Comparison of ENCODE assay signal across 9 cellular contexts in the genomic region with DNA sequence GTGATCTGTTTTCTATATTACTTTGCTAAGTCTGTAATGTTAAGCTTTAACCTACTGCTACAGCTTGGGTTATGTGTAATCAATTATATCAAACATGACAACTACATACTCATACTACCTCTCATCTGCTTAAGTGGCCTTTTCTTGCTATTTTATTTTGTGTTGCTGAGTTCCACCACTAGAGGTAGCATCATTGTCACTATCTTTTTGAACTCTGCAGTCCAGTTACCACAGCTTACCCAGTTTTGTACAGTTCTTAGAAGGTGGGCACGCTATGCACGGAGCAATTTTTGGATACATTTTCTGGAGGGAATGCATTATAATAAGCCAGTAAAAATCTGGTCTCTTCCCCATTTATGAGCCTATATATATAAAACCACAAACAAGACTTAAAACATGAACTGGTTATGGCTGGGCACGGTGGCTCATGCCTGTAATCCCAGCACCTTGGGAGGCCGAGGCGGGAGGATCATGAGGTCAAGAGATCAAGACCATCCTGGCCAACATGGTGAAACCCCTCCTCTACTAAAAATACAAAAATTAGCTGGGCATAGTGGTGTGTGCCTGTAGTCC. TPM values are rescaled to one million over a fixed set of nuclear protein-coding genes. Genes with fewer than 3 reads are reported as not detected.
DNase-seq lines count a peak whose midpoint lies in the region; ATAC-seq and TF ChIP-seq lines count a peak whose summit lies in the region.
"Had no signal": no experiment of that assay in that cellular context is flagged by ENCODE, and none has a peak within 500 bp of the region (broad histone marks: within the 10 kb centered on the region; RNA-seq: fewer than 3 reads in every experiment).

No MANE protein-coding gene starts in this region.

- H3K9me3 Mint-ChIP-seq in activated CD8-positive, alpha-beta T cell treated with anti-CD3 and anti-CD28 coated beads for 36 hours = peaks cover 2% of the 10 kb centered on the region
- H3K9me3 Mint-ChIP-seq in activated CD8-positive, alpha-beta T cell treated with anti-CD3 and anti-CD28 coated beads, Interleukin-2, amount 10 ng/mL, durations not matched to agents 7 days and 5 days (ENCODE audit: insufficient read depth) = no peaks in the 10 kb centered on the region
- no peaks in the 10 kb centered on the region for H3K9me3 Mint-ChIP-seq in stimulated activated effector memory CD8-positive, alpha-beta T cell treated with anti-CD3 and anti-CD28 coated beads, Interleukin-12 subunit alpha, Interleukin-12 subunit beta, amount 100 ng/mL, for 72 hours
- H3K9me3 Mint-ChIP-seq: activated T-cell treated with anti-CD3 and anti-CD28 coated beads, Interleukin-2, amount 50 U/mL, for 72 hours had no signal

- no peaks in the 10 kb centered on the region for H3K27me3 Mint-ChIP-seq in activated CD8-positive, alpha-beta T cell treated with anti-CD3 and anti-CD28 coated beads for 36 hours
- H3K27me3 Mint-ChIP-seq in activated CD8-positive, alpha-beta T cell treated with anti-CD3 and anti-CD28 coated beads, Interleukin-2, amount 10 ng/mL, durations not matched to agents 7 days and 5 days (ENCODE audit: low read depth) = no peaks in the 10 kb centered on the region
- no peaks in the 10 kb centered on the region for H3K27me3 Mint-ChIP-seq in T-helper 17 cell

- intact Hi-C loops in activated CD8-positive, alpha-beta T cell treated with anti-CD3 and anti-CD28 coated beads for 36 hours (cut with micrococcal nuclease) = no loop called here
- intact Hi-C loops in heart right ventricle (cut with DNase I) = loop anchor here in 9 of 10 donors (2.0 to 5.0 kb wide), 5 partner anchors 48 to 158 kb away; a partner anchor contains a TSS

- peak; percentile 53 for ATAC-seq in activated CD8-positive, alpha-beta T cell treated with anti-CD3 and anti-CD28 coated beads for 36 hours
- no peak for ATAC-seq in activated CD8-positive, alpha-beta T cell treated with anti-CD3 and anti-CD28 coated beads, Interleukin-2, amount 10 ng/mL, durations not matched to agents 7 days and 5 days
- ATAC-seq in T-helper 17 cell = peak; percentile 42
- ATAC-seq in heart right ventricle = peak in 4 of 8 donors; percentile 24 to 58 (median 48)
- ATAC-seq in stimulated activated effector memory CD8-positive, alpha-beta T cell treated with anti-CD3 and anti-CD28 coated beads, Interleukin-12 subunit alpha, Interleukin-12 subunit beta, amount 100 ng/mL, for 72 hours = peak; percentile 64
- ATAC-seq in GM19463 (IDR thresholded peaks at IDR 0.05; ENCODE audit: unreplicated experiment) = no peak

- DNase-seq in activated CD8-positive, alpha-beta T cell treated with anti-CD3 and anti-CD28 coated beads for 36 hours = no peak
- no peak for DNase-seq in activated CD8-positive, alpha-beta T cell treated with anti-CD3 and anti-CD28 coated beads, Interleukin-2, amount 10 ng/mL, durations not matched to agents 7 days and 5 days
- DNase-seq in HPDE6-E6E7 (ENCODE audit: extremely low spot score) = peak; percentile 13
- no peak for DNase-seq in T-helper 17 cell
- no peak for DNase-seq in heart right ventricle
- DNase-seq in stimulated activated effector memory CD8-positive, alpha-beta T cell treated with anti-CD3 and anti-CD28 coated beads, Interleukin-12 subunit alpha, Interleukin-12 subunit beta, amount 100 ng/mL, for 72 hours (ENCODE audit: low spot score in 2 of 2) = no peak
- DNase-seq in DMS153 (lab: John Stamatoyannopoulos, UW) = no peak
- DNase-seq: activated T-cell treated with anti-CD3 and anti-CD28 coated beads, Interleukin-2, amount 50 U/mL, for 72 hours had no signal

- 77 to 84% methylated on average over 5 of the region's 5 CpGs for WGBS in heart right ventricle, 2 donors

- H3K4me3 ChIP-seq in heart right ventricle = no peak overlapping the region

- POLR2A ChIA-PET in activated CD8-positive, alpha-beta T cell treated with anti-CD3 and anti-CD28 coated beads for 36 hours (lab: Charles Lee) = interaction anchor here (1.1 kb wide), 1 partner anchor 31 kb away, joined by 3 read pairs; no protein-coding TSS in a partner anchor
- POLR2A ChIA-PET in activated CD8-positive, alpha-beta T cell treated with anti-CD3 and anti-CD28 coated beads, Interleukin-2, amount 10 ng/mL, durations not matched to agents 7 days and 5 days (lab: Charles Lee) = interaction anchor here (0.8 kb wide), 1 partner anchor 46 kb away, joined by 4 read pairs; no protein-coding TSS in a partner anchor

- H3K27me3 ChIP-seq in heart right ventricle = no peaks in the 10 kb centered on the region

- no peak overlapping the region for H3K27ac Mint-ChIP-seq in activated CD8-positive, alpha-beta T cell treated with anti-CD3 and anti-CD28 coated beads for 36 hours
- H3K27ac Mint-ChIP-seq in activated CD8-positive, alpha-beta T cell treated with anti-CD3 and anti-CD28 coated beads, Interleukin-2, amount 10 ng/mL, durations not matched to agents 7 days and 5 days = no peak overlapping the region
- no peak overlapping the region for H3K27ac Mint-ChIP-seq in T-helper 17 cell
- no peak overlapping the region for H3K27ac Mint-ChIP-seq in stimulated activated effector memory CD8-positive, alpha-beta T cell treated with anti-CD3 and anti-CD28 coated beads, Interleukin-12 subunit alpha, Interleukin-12 subunit beta, amount 100 ng/mL, for 72 hours
- H3K27ac Mint-ChIP-seq: activated T-cell treated with anti-CD3 and anti-CD28 coated beads, Interleukin-2, amount 50 U/mL, for 72 hours had no signal

- H3K4me3 Mint-ChIP-seq in activated CD8-positive, alpha-beta T cell treated with anti-CD3 and anti-CD28 coated beads for 36 hours = no peak overlapping the region
- no peak overlapping the region for H3K4me3 Mint-ChIP-seq in activated CD8-positive, alpha-beta T cell treated with anti-CD3 and anti-CD28 coated beads, Interleukin-2, amount 10 ng/mL, durations not matched to agents 7 days and 5 days
- H3K4me3 Mint-ChIP-seq in T-helper 17 cell = no peak overlapping the region
- no peak overlapping the region for H3K4me3 Mint-ChIP-seq in stimulated activated effector memory CD8-positive, alpha-beta T cell treated with anti-CD3 and anti-CD28 coated beads, Interleukin-12 subunit alpha, Interleukin-12 subunit beta, amount 100 ng/mL, for 72 hours
- H3K4me3 Mint-ChIP-seq: activated T-cell treated with anti-CD3 and anti-CD28 coated beads, Interleukin-2, amount 50 U/mL, for 72 hours had no signal

- peaks cover 0 to 31% (median 0%) of the 10 kb centered on the region in 9 donors for H3K36me3 ChIP-seq in heart right ventricle

- peaks cover 0 to 8% (median 0%) of the 10 kb centered on the region in 9 donors for H3K4me1 ChIP-seq in heart right ventricle

- no peaks in the 10 kb centered on the region for H3K36me3 Mint-ChIP-seq in activated CD8-positive, alpha-beta T cell treated with anti-CD3 and anti-CD28 coated beads for 36 hours (ENCODE audit: low read depth)
- H3K36me3 Mint-ChIP-seq in activated CD8-positive, alpha-beta T cell treated with anti-CD3 and anti-CD28 coated beads, Interleukin-2, amount 10 ng/mL, durations not matched to agents 7 days and 5 days (ENCODE audit: low read depth) = no peaks in the 10 kb centered on the region
- peaks cover 3% of the 10 kb centered on the region for H3K36me3 Mint-ChIP-seq in T-helper 17 cell (ENCODE audit: low read depth)
- H3K36me3 Mint-ChIP-seq in stimulated activated effector memory CD8-positive, alpha-beta T cell treated with anti-CD3 and anti-CD28 coated beads, Interleukin-12 subunit alpha, Interleukin-12 subunit beta, amount 100 ng/mL, for 72 hours = no peaks in the 10 kb centered on the region

- peak; percentile 31 for TF ChIP-seq CTCF in activated CD8-positive, alpha-beta T cell treated with anti-CD3 and anti-CD28 coated beads for 36 hours (IDR thresholded peaks at IDR 0.05)
- TF ChIP-seq CTCF in heart right ventricle (IDR thresholded peaks at IDR 0.05) = peak; percentile 32 to 72 (median 63)

- peaks cover 3% of the 10 kb centered on the region for H3K4me1 Mint-ChIP-seq in activated CD8-positive, alpha-beta T cell treated with anti-CD3 and anti-CD28 coated beads for 36 hours (ENCODE audit: low read depth)
- H3K4me1 Mint-ChIP-seq in activated CD8-positive, alpha-beta T cell treated with anti-CD3 and anti-CD28 coated beads, Interleukin-2, amount 10 ng/mL, durations not matched to agents 7 days and 5 days (ENCODE audit: low read depth) = no peaks in the 10 kb centered on the region
- H3K4me1 Mint-ChIP-seq in T-helper 17 cell = no peaks in the 10 kb centered on the region
- H3K4me1 Mint-ChIP-seq in stimulated activated effector memory CD8-positive, alpha-beta T cell treated with anti-CD3 and anti-CD28 coated beads, Interleukin-12 subunit alpha, Interleukin-12 subunit beta, amount 100 ng/mL, for 72 hours = peaks cover 5% of the 10 kb centered on the region

- CTCF ChIA-PET in activated CD8-positive, alpha-beta T cell treated with anti-CD3 and anti-CD28 coated beads for 36 hours (lab: Charles Lee) = interaction anchor here (0.7 to 2.9 kb wide), 15 partner anchors 9 to 240 kb away, joined by 3 to 39 read pairs (median 4); no protein-coding TSS in a partner anchor
- CTCF ChIA-PET in activated CD8-positive, alpha-beta T cell treated with anti-CD3 and anti-CD28 coated beads, Interleukin-2, amount 10 ng/mL, durations not matched to agents 7 days and 5 days (lab: Charles Lee) = interaction anchor here (0.6 to 3.0 kb wide), 17 partner anchors 11 to 248 kb away, joined by 3 to 41 read pairs (median 4); no protein-coding TSS in a partner anchor

- no peaks in the 10 kb centered on the region for H3K9me3 ChIP-seq in T-helper 17 cell (ENCODE audit: control insufficient read depth, low read length, poor library complexity, severe bottlenecking)
- peaks cover 0 to 6% (median 0%) of the 10 kb centered on the region in 11 donors for H3K9me3 ChIP-seq in heart right ventricle

- no peak overlapping the region for H3K27ac ChIP-seq in heart right ventricle

RNA-seq across cellular contexts. Expression of a gene that starts 48.5 kb away (rescaled TPM):
- 10 to 100 TPM; 13.2 to 13.4 TPM for total RNA-seq in activated CD8-positive, alpha-beta T cell treated with anti-CD3 and anti-CD28 coated beads for 36 hours
- 1 to 10 TPM; 2.1 to 2.8 TPM for total RNA-seq in activated CD8-positive, alpha-beta T cell treated with anti-CD3 and anti-CD28 coated beads, Interleukin-2, amount 10 ng/mL, durations not matched to agents 7 days and 5 days
- total RNA-seq in T-helper 17 cell (10 to 100 TPM in 1 of 2 donors, 1 to 10 TPM in 1; 8.1 to 18.5 TPM), heart right ventricle (10 to 100 TPM; 26.9 to 32.6 (median 30.1) TPM)
- polyA plus RNA-seq in heart right ventricle = 10 to 100 TPM; 10.2 to 25.2 TPM

RNA-seq across cellular contexts. Expression of a gene that starts 59.7 kb away (rescaled TPM):
- total RNA-seq in activated CD8-positive, alpha-beta T cell treated with anti-CD3 and anti-CD28 coated beads for 36 hours = 1 to 10 TPM in 1 of 2 experiments, under 1 TPM in 1; 0.81 to 1.1 TPM
- total RNA-seq in activated CD8-positive, alpha-beta T cell treated with anti-CD3 and anti-CD28 coated beads, Interleukin-2, amount 10 ng/mL, durations not matched to agents 7 days and 5 days = 1 to 10 TPM; 1.4 to 1.5 TPM
- 1 to 10 TPM; 1.6 to 5.2 TPM for total RNA-seq in T-helper 17 cell
- total RNA-seq in heart right ventricle = 1 to 10 TPM in 4 of 10 donors, under 1 TPM in 6; 0.42 to 2.0 (median 0.86) TPM
- polyA plus RNA-seq in heart right ventricle = 1 to 10 TPM in 1 of 2 donors, under 1 TPM in 1; 0.51 to 1.1 TPM

Comparison
In these comparisons a context has a peak if more than half of its experiments do, and no peak if none do; other contexts are left out.
1. ATAC-seq: peak in activated CD8-positive, alpha-beta T cell treated with anti-CD3 and anti-CD28 coated beads for 36 hours (single experiment), T-helper 17 cell (single experiment) and stimulated activated effector memory CD8-positive, alpha-beta T cell treated with anti-CD3 and anti-CD28 coated beads, Interleukin-12 subunit alpha, Interleukin-12 subunit beta, amount 100 ng/mL, for 72 hours (single experiment); none in activated CD8-positive, alpha-beta T cell treated with anti-CD3 and anti-CD28 coated beads, Interleukin-2, amount 10 ng/mL, durations not matched to agents 7 days and 5 days (single experiment) and GM19463 (single experiment).